In the genomic region with DNA sequence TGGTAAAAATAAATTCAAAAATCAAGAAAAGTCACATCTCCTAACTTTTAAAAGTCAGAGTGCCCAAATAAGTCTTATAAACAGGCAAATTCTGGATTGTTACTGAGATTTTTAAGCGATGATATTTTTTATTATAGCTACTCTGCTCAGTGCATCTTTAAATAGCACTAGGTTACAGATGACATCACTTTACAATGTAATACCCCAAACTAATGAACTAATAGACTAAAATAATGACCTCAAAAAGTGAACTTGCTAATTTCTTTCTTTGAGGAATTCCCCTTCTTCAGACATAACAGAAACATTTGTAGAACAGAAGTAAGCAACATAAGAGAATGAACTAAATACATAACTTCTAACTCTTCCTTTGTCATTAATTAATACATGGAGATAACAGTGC, we compare ENCODE assay signal across 11 cellular contexts. TPM values are rescaled to one million over a fixed set of nuclear protein-coding genes. Genes with fewer than 3 reads are reported as not detected.
"Had no signal": no experiment of that assay in that cellular context is flagged by ENCODE, and none has a peak within 500 bp of the region (broad histone marks: within the 10 kb centered on the region; RNA-seq: fewer than 3 reads in every experiment).

No MANE protein-coding gene starts in this region.

- H3K4me3 Mint-ChIP-seq: GM23338, H9, HFFc6, IgD-negative memory B cell had no signal

- DNase-seq: H9, HCEC 1CT, HFFc6, KBM-7 had no signal

- H3K27me3 Mint-ChIP-seq: IgD-negative memory B cell had no signal

- H3K4me2 ChIP-seq: GM23338, KMS-11 had no signal

- H2AFZ ChIP-seq: GM23338 had no signal

- H3K4me1 Mint-ChIP-seq: GM23338, H9 had no signal

- H3K9ac ChIP-seq: KMS-11 had no signal

- H3K27ac Mint-ChIP-seq: GM23338, H9, HFFc6, IgD-negative memory B cell had no signal

- H3K4me3 ChIP-seq: GM23338 had no signal

- FAIRE-seq: H1, H54, HepG2 had no signal

- H3K27ac ChIP-seq: KMS-11 had no signal

- ATAC-seq: GM23338, HepG2 had no signal

- H3K9me3 Mint-ChIP-seq: GM23338, H9, HFFc6, IgD-negative memory B cell had no signal

RNA-seq across cellular contexts. Expression of gene ACTA1, which starts 33.0 kb away (rescaled TPM):
- total RNA-seq: HFFc6, HT1080 had no signal
- polyA plus RNA-seq: IgD-negative memory B cell had no signal
